In genomic region chr6:70469965-70470364, GRCh38 we compare ENCODE assay signal across 40 cellular contexts.
"Had no signal": no experiment of that assay in that cellular context is flagged by ENCODE, and none has a peak within 500 bp of the region (broad histone marks: within the 10 kb centered on the region; RNA-seq: fewer than 3 reads in every experiment).

No MANE protein-coding gene starts in this region.

- H3K4me1 ChIP-seq: adrenal gland, ascending aorta, body of pancreas, breast epithelium had no signal

- H3K36me3 ChIP-seq: adrenal gland, brain microvascular endothelial cell, breast epithelium, cardiac muscle cell had no signal

- H3K9me3 ChIP-seq: adrenal gland, ascending aorta, body of pancreas, breast epithelium had no signal

- ATAC-seq: activated naive CD8-positive, alpha-beta T cell treated with anti-CD3 and anti-CD28 coated beads, Interleukin-2, amount 50 U/mL, for 24 hours; activated T-cell treated with anti-CD3 and anti-CD28 coated beads, Interleukin-2, amount 50 U/mL, for 4 hours; activated T-cell treated with anti-CD3 and anti-CD28 coated beads, Interleukin-2, amount 50 U/mL, for 72 hours; activated T-helper 17 cell treated with anti-CD3 and anti-CD28 coated beads, Interleukin-2, amount 50 U/mL, for 72 hours; body of pancreas had no signal

- DNase-seq: activated effector memory CD4-positive, alpha-beta T cell treated with anti-CD3 and anti-CD28 coated beads, Interleukin-2, amount 50 U/mL, for 16 hours; activated effector memory CD4-positive, alpha-beta T cell treated with Interleukin-2 at 50 U/mL for 16 hours; activated gamma-delta T cell; activated gamma-delta T cell treated with Interleukin-2 at 50 U/mL for 16 hours; activated naive CD4-positive, alpha-beta T cell; activated naive CD4-positive, alpha-beta T cell treated with anti-CD3 and anti-CD28 coated beads for 36 hours; activated naive CD4-positive, alpha-beta T cell treated with anti-CD3 and anti-CD28 coated beads, Interleukin-2, amount 10 ng/mL, durations not matched to agents 7 days and 5 days; activated naive CD4-positive, alpha-beta T cell treated with anti-CD3 and anti-CD28 coated beads, Interleukin-2, amount 50 U/mL, for 16 hours; activated naive CD4-positive, alpha-beta T cell treated with Interleukin-2 at 50 U/mL for 16 hours; activated naive CD8-positive, alpha-beta T cell treated with anti-CD3 and anti-CD28 coated beads for 36 hours; activated naive CD8-positive, alpha-beta T cell treated with anti-CD3 and anti-CD28 coated beads, Interleukin-2, amount 10 ng/mL, durations not matched to agents 7 days and 5 days; activated naive CD8-positive, alpha-beta T cell treated with anti-CD3 and anti-CD28 coated beads, Interleukin-2, amount 50 U/mL, for 24 hours; activated T-cell treated with anti-CD3 and anti-CD28 coated beads for 4 hours; activated T-cell treated with anti-CD3 and anti-CD28 coated beads, Interleukin-2, amount 50 U/mL, for 1 hour; activated T-cell treated with anti-CD3 and anti-CD28 coated beads, Interleukin-2, amount 50 U/mL, for 24 hours; activated T-cell treated with anti-CD3 and anti-CD28 coated beads, Interleukin-2, amount 50 U/mL, for 4 hours; activated T-cell treated with anti-CD3 and anti-CD28 coated beads, Interleukin-2, amount 50 U/mL, for 48 hours; activated T-cell treated with anti-CD3 and anti-CD28 coated beads, Interleukin-2, amount 50 U/mL, for 72 hours; adrenal gland; amniotic stem cell; amygdala; anterior cingulate cortex; aorta; body of pancreas; brain microvascular endothelial cell; caudate nucleus; central memory CD4-positive, alpha-beta T cell; cerebellar nuclear complex had no signal

- H3K4me3 ChIP-seq: adrenal gland, ascending aorta, body of pancreas, breast epithelium, cardiac muscle cell had no signal

- FAIRE-seq: astrocyte, bronchial epithelial cell had no signal

- H3K9me3 Mint-ChIP-seq: activated naive CD4-positive, alpha-beta T cell treated with anti-CD3 and anti-CD28 coated beads for 36 hours; activated naive CD4-positive, alpha-beta T cell treated with anti-CD3 and anti-CD28 coated beads, Interleukin-2, amount 10 ng/mL, durations not matched to agents 7 days and 5 days; activated naive CD4-positive, alpha-beta T cell treated with anti-CD3 and anti-CD28 coated beads, Interleukin-2, amount 50 U/mL, for 24 hours; activated naive CD8-positive, alpha-beta T cell treated with anti-CD3 and anti-CD28 coated beads, Interleukin-2, amount 10 ng/mL, durations not matched to agents 7 days and 5 days; activated T-cell treated with anti-CD3 and anti-CD28 coated beads, Interleukin-2, amount 50 U/mL, for 24 hours; activated T-cell treated with anti-CD3 and anti-CD28 coated beads, Interleukin-2, amount 50 U/mL, for 4 hours; activated T-cell treated with anti-CD3 and anti-CD28 coated beads, Interleukin-2, amount 50 U/mL, for 72 hours; activated T-helper 1 cell treated with anti-CD3 and anti-CD28 coated beads, Interleukin-12 subunit alpha, Interleukin-12 subunit beta, Interleukin-2, Interleukin-4 antibody, amounts not matched to agents 30 ng/mL and 10 ng/mL and 1 ng/mL, durations not matched to agents 14 hours and 24 hours and 36 hours; activated T-helper 17 cell treated with anti-CD3 and anti-CD28 coated beads, Interleukin-2, amount 50 U/mL, for 72 hours; activated T-helper 2 cell treated with anti-CD3 and anti-CD28 coated beads, Interferon-gamma antibody, Interleukin-2, Interleukin-4, amounts not matched to agents 10 μg/mL and 5 μg/mL and 100 μg/mL, durations not matched to agents 14 hours and 24 hours and 36 hours; central memory CD8-positive, alpha-beta T cell had no signal

- H3K27ac ChIP-seq: adrenal gland, ascending aorta, body of pancreas, brain microvascular endothelial cell, breast epithelium, cardiac muscle cell had no signal

- H3K27ac Mint-ChIP-seq: activated naive CD4-positive, alpha-beta T cell treated with anti-CD3 and anti-CD28 coated beads for 36 hours; activated naive CD4-positive, alpha-beta T cell treated with anti-CD3 and anti-CD28 coated beads, Interleukin-2, amount 10 ng/mL, durations not matched to agents 7 days and 5 days; activated naive CD4-positive, alpha-beta T cell treated with anti-CD3 and anti-CD28 coated beads, Interleukin-2, amount 50 U/mL, for 24 hours; activated naive CD8-positive, alpha-beta T cell; activated naive CD8-positive, alpha-beta T cell treated with anti-CD3 and anti-CD28 coated beads for 36 hours; activated naive CD8-positive, alpha-beta T cell treated with anti-CD3 and anti-CD28 coated beads, Interleukin-2, amount 10 ng/mL, durations not matched to agents 7 days and 5 days; activated naive CD8-positive, alpha-beta T cell treated with anti-CD3 and anti-CD28 coated beads, Interleukin-2, amount 50 U/mL, for 24 hours; activated T-cell treated with anti-CD3 and anti-CD28 coated beads, Interleukin-2, amount 50 U/mL, for 24 hours; activated T-cell treated with anti-CD3 and anti-CD28 coated beads, Interleukin-2, amount 50 U/mL, for 72 hours; activated T-helper 1 cell treated with anti-CD3 and anti-CD28 coated beads, Interleukin-12 subunit alpha, Interleukin-12 subunit beta, Interleukin-2, Interleukin-4 antibody, amounts not matched to agents 30 ng/mL and 10 ng/mL and 1 ng/mL, durations not matched to agents 14 hours and 24 hours and 36 hours; activated T-helper 17 cell treated with anti-CD3 and anti-CD28 coated beads, Interleukin-2, amount 50 U/mL, for 72 hours; activated T-helper 2 cell treated with anti-CD3 and anti-CD28 coated beads, Interferon-gamma antibody, Interleukin-2, Interleukin-4, amounts not matched to agents 10 μg/mL and 5 μg/mL and 100 μg/mL, durations not matched to agents 14 hours and 24 hours and 36 hours; brain had no signal

- H3K27me3 ChIP-seq: adrenal gland, ascending aorta, body of pancreas, brain microvascular endothelial cell, breast epithelium, cardiac muscle cell had no signal
